ENCODE assay signal across 1 cellular context in genomic region chr14:71086571-71086970, GRCh38.
TF ChIP-seq lines count a peak whose summit lies in the region.

No MANE protein-coding gene starts in this region.

TF ChIP-seq in IMR-90, 13 proteins besides CTCF, POLR2A, EP300 and RAD21 (continued from another document):
- TF ChIP-seq FOS (IDR thresholded peaks at IDR 0.05; ENCODE audit: low read depth, low read length) (no peak), BHLHE40 (IDR thresholded peaks at IDR 0.05; ENCODE audit: low read depth, low read length) (no peak)
